21 cellular contexts compared by ENCODE assay signal in genomic region chr10:31451766-31452165, GRCh38.
"Had no signal": no experiment of that assay in that cellular context is flagged by ENCODE, and none has a peak within 500 bp of the region (broad histone marks: within the 10 kb centered on the region; RNA-seq: fewer than 3 reads in every experiment).

No MANE protein-coding gene starts in this region.

- H3K9me3 ChIP-seq: colonic mucosa, lower lobe of right lung, tibial artery, upper lobe of left lung, uterus had no signal

- H3K27me3 Mint-ChIP-seq: memory B cell; natural killer cell treated with Interleukin-12 subunit alpha and Interleukin-12 subunit beta and Interleukin-15 and Interleukin-18, amount 100 ng/mL, for 72 hours had no signal

- H3K36me3 ChIP-seq: colonic mucosa, left lung, lower lobe of right lung, tibial artery, upper lobe of left lung, uterus had no signal

- H3K27ac Mint-ChIP-seq: memory B cell; mesothelial cell of epicardium; natural killer cell treated with Interleukin-12 subunit alpha and Interleukin-12 subunit beta and Interleukin-15 and Interleukin-18, amount 100 ng/mL, for 72 hours had no signal

- H3K4me1 Mint-ChIP-seq: mesothelial cell of epicardium had no signal

- ATAC-seq: foreskin keratinocyte; heart right ventricle; left lung; lower lobe of right lung; natural killer cell treated with Interleukin-12 subunit alpha and Interleukin-12 subunit beta and Interleukin-15 and Interleukin-18, amount 100 ng/mL, for 72 hours; sciatic nerve had no signal

- H3K9me3 Mint-ChIP-seq: natural killer cell treated with Interleukin-12 subunit alpha and Interleukin-12 subunit beta and Interleukin-15 and Interleukin-18, amount 100 ng/mL, for 72 hours had no signal

- DNase-seq: colonic mucosa; dermis blood vessel endothelial cell; erythroblast; foreskin keratinocyte; heart right ventricle; islet precursor cell; left lung; lower lobe of right lung; occipital lobe; stimulated activated CD4-positive, alpha-beta T cell treated with anti-CD3 and anti-CD28 coated beads, Interleukin-12 subunit alpha, Interleukin-12 subunit beta, amount 100 ng/mL, for 4 hours; stimulated activated naive CD4-positive, alpha-beta T cell treated with Interleukin-2 at 50 U/mL for 16 hours; tibial artery; upper lobe of left lung; uterus had no signal

- H3K27me3 ChIP-seq: colonic mucosa, heart right ventricle, left lung, tibial artery, upper lobe of left lung, uterus had no signal

- FAIRE-seq: endothelial cell of umbilical vein had no signal

- H3K4me3 Mint-ChIP-seq: memory B cell; mesothelial cell of epicardium; natural killer cell treated with Interleukin-12 subunit alpha and Interleukin-12 subunit beta and Interleukin-15 and Interleukin-18, amount 100 ng/mL, for 72 hours had no signal

- H3K4me3 ChIP-seq: colonic mucosa, heart right ventricle, left lung, lower lobe of right lung, skin epidermis, tibial artery, upper lobe of left lung, uterus had no signal

- H3K4me1 ChIP-seq: colonic mucosa, foreskin keratinocyte, left lung, lower lobe of right lung, parathyroid adenoma, upper lobe of left lung, uterus had no signal

- H3K27ac ChIP-seq: colonic mucosa, foreskin keratinocyte, left lung, lower lobe of right lung, parathyroid adenoma, skin epidermis, tibial artery, upper lobe of left lung, uterus had no signal
